In the genomic region with DNA sequence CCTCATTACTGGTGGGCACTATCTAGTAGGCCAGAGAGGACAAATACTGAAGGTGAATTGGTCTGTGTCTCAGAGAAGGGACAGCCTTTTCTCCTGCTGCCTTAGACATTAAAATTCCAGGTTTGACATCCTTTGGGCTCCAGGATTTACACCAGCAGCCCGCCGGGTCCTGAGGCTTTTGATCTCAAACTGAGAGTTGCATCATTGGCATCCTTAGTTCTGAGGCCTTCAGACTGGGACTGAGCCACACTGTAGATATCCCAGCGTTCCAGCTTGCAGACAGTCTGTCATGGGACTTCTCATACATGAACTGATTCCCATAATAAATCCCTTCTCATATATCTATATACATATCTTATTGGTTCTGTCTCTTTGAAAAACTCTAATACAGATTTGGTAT, we compare ENCODE assay signal across 28 cellular contexts.
"Had no signal": no experiment of that assay in that cellular context is flagged by ENCODE, and none has a peak within 500 bp of the region (broad histone marks: within the 10 kb centered on the region; RNA-seq: fewer than 3 reads in every experiment).

No MANE protein-coding gene starts in this region.

- H3K27me3 Mint-ChIP-seq: activated naive CD8-positive, alpha-beta T cell treated with anti-CD3 and anti-CD28 coated beads, Interleukin-2, amount 10 ng/mL, durations not matched to agents 7 days and 5 days had no signal

- H3K36me3 ChIP-seq: adrenal gland, Peyer's patch, SJCRH30, WERI-Rb-1 had no signal

- H3K4me1 ChIP-seq: adrenal gland, Peyer's patch had no signal

- H3K4me2 ChIP-seq: SK-N-SH had no signal

- H3K4me3 ChIP-seq: adrenal gland, K562, Peyer's patch, SJCRH30 had no signal

- H3K27ac ChIP-seq: adrenal gland, Peyer's patch, RWPE1, SJCRH30, WERI-Rb-1 had no signal

- H3K9ac ChIP-seq: SK-N-SH had no signal

- H3K9me3 ChIP-seq: adrenal gland, Peyer's patch, SJCRH30, SK-N-SH had no signal

- H3K27ac Mint-ChIP-seq: activated CD8-positive, alpha-beta T cell treated with anti-CD3 and anti-CD28 coated beads, Interleukin-2, amount 10 ng/mL, durations not matched to agents 7 days and 5 days; activated naive CD8-positive, alpha-beta T cell treated with anti-CD3 and anti-CD28 coated beads, Interleukin-2, amount 10 ng/mL, durations not matched to agents 7 days and 5 days had no signal

- H3K4me3 Mint-ChIP-seq: activated CD8-positive, alpha-beta T cell treated with anti-CD3 and anti-CD28 coated beads, Interleukin-2, amount 10 ng/mL, durations not matched to agents 7 days and 5 days; activated naive CD8-positive, alpha-beta T cell treated with anti-CD3 and anti-CD28 coated beads, Interleukin-2, amount 10 ng/mL, durations not matched to agents 7 days and 5 days had no signal

- ATAC-seq: activated CD4-positive, CD25-positive, alpha-beta regulatory T cell treated with anti-CD3 and anti-CD28 coated beads, Interleukin-2, amount 50 U/mL, for 24 hours; activated CD8-positive, alpha-beta T cell treated with anti-CD3 and anti-CD28 coated beads, Interleukin-2, amount 10 ng/mL, durations not matched to agents 7 days and 5 days; K562 had no signal

- FAIRE-seq: bronchial epithelial cell, K562 had no signal

- H3K9me3 Mint-ChIP-seq: activated naive CD8-positive, alpha-beta T cell treated with anti-CD3 and anti-CD28 coated beads, Interleukin-2, amount 10 ng/mL, durations not matched to agents 7 days and 5 days had no signal

- H3K27me3 ChIP-seq: adrenal gland, Peyer's patch, SJCRH30 had no signal

- DNase-seq: activated CD4-positive, alpha-beta T cell treated with anti-CD3 and anti-CD28 coated beads for 4 hours; activated CD4-positive, alpha-beta T cell treated with anti-CD3 and anti-CD28 coated beads, Interleukin-2, amount 50 U/mL, for 4 hours; activated CD8-positive, alpha-beta memory T cell treated with anti-CD3 and anti-CD28 coated beads, Interleukin-2, amount 50 U/mL, for 48 hours; activated CD8-positive, alpha-beta T cell treated with anti-CD3 and anti-CD28 coated beads, Interleukin-2, amount 10 ng/mL, durations not matched to agents 7 days and 5 days; activated naive CD4-positive, alpha-beta T cell treated with anti-CD3 and anti-CD28 coated beads, Interleukin-2, amount 50 U/mL, for 16 hours; activated naive CD8-positive, alpha-beta T cell treated with anti-CD3 and anti-CD28 coated beads, Interleukin-2, amount 10 ng/mL, durations not matched to agents 7 days and 5 days; activated T-cell treated with anti-CD3 and anti-CD28 coated beads, Interleukin-2, amount 50 U/mL, for 1 hour; adrenal gland; anterior cingulate cortex; central memory CD4-positive, alpha-beta T cell; Kasumi-1; NCI-H1048; NCI-H146; NCI-H187 treated with DMSO at 0.1 percent for 48 hours; NCI-H2081 treated with DMSO at 0.1 percent for 48 hours; NCI-H446; NCI-H524; NK-92 treated with Interleukin-12 subunit alpha and Interleukin-12 subunit beta, amount 100 ng/mL, for 24 hours; Peyer's patch; Right ventricle myocardium superior; SJCRH30; SK-N-SH; T-helper 1 cell; WERI-Rb-1 had no signal

- H3K9me2 ChIP-seq: SK-N-SH had no signal
